1 cellular context compared by ENCODE assay signal in genomic region chr7:133293390-133294110, GRCh38.
TF ChIP-seq lines count a peak whose summit lies in the region.

No MANE protein-coding gene starts in this region.

TF ChIP-seq in GM23338, 12 proteins besides CTCF, POLR2A, EP300 and RAD21 (continued from another document):
- TF ChIP-seq, protein P1, sequence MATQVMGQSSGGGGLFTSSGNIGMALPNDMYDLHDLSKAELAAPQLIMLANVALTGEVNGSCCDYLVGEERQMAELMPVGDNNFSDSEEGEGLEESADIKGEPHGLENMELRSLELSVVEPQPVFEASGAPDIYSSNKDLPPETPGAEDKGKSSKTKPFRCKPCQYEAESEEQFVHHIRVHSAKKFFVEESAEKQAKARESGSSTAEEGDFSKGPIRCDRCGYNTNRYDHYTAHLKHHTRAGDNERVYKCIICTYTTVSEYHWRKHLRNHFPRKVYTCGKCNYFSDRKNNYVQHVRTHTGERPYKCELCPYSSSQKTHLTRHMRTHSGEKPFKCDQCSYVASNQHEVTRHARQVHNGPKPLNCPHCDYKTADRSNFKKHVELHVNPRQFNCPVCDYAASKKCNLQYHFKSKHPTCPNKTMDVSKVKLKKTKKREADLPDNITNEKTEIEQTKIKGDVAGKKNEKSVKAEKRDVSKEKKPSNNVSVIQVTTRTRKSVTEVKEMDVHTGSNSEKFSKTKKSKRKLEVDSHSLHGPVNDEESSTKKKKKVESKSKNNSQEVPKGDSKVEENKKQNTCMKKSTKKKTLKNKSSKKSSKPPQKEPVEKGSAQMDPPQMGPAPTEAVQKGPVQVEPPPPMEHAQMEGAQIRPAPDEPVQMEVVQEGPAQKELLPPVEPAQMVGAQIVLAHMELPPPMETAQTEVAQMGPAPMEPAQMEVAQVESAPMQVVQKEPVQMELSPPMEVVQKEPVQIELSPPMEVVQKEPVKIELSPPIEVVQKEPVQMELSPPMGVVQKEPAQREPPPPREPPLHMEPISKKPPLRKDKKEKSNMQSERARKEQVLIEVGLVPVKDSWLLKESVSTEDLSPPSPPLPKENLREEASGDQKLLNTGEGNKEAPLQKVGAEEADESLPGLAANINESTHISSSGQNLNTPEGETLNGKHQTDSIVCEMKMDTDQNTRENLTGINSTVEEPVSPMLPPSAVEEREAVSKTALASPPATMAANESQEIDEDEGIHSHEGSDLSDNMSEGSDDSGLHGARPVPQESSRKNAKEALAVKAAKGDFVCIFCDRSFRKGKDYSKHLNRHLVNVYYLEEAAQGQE (IDR thresholded peaks at IDR 0.05; ENCODE audit: unreplicated experiment) = no peak
- TF ChIP-seq ZNF331 (CRISPR knock-in tag; IDR thresholded peaks at IDR 0.05; ENCODE audit: low read depth) (no peak), EZH2 (IDR thresholded peaks at IDR 0.05; ENCODE audit: low read depth, unreplicated experiment) (no peak), JUNB (IDR thresholded peaks at IDR 0.05; ENCODE audit: unreplicated experiment) (no peak), CREB1 (CRISPR knock-in tag; IDR thresholded peaks at IDR 0.05; ENCODE audit: low read depth) (no peak), NANOG (IDR thresholded peaks at IDR 0.05; ENCODE audit: borderline replicate concordance) (no peak), EZH2phosphoT487 (IDR thresholded peaks at IDR 0.05; ENCODE audit: unreplicated experiment) (no peak)
- TF ChIP-seq, protein P2, sequence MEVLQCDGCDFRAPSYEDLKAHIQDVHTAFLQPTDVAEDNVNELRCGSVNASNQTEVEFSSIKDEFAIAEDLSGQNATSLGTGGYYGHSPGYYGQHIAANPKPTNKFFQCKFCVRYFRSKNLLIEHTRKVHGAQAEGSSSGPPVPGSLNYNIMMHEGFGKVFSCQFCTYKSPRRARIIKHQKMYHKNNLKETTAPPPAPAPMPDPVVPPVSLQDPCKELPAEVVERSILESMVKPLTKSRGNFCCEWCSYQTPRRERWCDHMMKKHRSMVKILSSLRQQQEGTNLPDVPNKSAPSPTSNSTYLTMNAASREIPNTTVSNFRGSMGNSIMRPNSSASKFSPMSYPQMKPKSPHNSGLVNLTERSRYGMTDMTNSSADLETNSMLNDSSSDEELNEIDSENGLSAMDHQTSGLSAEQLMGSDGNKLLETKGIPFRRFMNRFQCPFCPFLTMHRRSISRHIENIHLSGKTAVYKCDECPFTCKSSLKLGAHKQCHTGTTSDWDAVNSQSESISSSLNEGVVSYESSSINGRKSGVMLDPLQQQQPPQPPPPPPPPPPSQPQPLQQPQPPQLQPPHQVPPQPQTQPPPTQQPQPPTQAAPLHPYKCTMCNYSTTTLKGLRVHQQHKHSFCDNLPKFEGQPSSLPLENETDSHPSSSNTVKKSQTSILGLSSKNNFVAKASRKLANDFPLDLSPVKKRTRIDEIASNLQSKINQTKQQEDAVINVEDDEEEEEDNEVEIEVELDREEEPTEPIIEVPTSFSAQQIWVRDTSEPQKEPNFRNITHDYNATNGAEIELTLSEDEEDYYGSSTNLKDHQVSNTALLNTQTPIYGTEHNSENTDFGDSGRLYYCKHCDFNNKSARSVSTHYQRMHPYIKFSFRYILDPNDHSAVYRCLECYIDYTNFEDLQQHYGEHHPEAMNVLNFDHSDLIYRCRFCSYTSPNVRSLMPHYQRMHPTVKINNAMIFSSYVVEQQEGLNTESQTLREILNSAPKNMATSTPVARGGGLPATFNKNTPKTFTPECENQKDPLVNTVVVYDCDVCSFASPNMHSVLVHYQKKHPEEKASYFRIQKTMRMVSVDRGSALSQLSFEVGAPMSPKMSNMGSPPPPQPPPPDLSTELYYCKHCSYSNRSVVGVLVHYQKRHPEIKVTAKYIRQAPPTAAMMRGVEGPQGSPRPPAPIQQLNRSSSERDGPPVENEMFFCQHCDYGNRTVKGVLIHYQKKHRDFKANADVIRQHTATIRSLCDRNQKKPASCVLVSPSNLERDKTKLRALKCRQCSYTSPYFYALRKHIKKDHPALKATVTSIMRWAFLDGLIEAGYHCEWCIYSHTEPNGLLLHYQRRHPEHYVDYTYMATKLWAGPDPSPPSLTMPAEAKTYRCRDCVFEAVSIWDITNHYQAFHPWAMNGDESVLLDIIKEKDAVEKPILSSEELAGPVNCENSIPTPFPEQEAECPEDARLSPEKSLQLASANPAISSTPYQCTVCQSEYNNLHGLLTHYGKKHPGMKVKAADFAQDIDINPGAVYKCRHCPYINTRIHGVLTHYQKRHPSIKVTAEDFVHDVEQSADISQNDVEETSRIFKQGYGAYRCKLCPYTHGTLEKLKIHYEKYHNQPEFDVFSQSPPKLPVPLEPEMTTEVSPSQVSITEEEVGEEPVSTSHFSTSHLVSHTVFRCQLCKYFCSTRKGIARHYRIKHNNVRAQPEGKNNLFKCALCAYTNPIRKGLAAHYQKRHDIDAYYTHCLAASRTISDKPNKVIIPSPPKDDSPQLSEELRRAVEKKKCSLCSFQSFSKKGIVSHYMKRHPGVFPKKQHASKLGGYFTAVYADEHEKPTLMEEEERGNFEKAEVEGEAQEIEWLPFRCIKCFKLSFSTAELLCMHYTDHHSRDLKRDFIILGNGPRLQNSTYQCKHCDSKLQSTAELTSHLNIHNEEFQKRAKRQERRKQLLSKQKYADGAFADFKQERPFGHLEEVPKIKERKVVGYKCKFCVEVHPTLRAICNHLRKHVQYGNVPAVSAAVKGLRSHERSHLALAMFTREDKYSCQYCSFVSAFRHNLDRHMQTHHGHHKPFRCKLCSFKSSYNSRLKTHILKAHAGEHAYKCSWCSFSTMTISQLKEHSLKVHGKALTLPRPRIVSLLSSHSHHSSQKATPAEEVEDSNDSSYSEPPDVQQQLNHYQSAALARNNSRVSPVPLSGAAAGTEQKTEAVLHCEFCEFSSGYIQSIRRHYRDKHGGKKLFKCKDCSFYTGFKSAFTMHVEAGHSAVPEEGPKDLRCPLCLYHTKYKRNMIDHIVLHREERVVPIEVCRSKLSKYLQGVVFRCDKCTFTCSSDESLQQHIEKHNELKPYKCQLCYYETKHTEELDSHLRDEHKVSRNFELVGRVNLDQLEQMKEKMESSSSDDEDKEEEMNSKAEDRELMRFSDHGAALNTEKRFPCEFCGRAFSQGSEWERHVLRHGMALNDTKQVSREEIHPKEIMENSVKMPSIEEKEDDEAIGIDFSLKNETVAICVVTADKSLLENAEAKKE (CRISPR knock-in tag; IDR thresholded peaks at IDR 0.05) = no peak
